1 cellular context compared by ENCODE assay signal in genomic region chr6:122400467-122401089, GRCh38.
TF ChIP-seq lines count a peak whose summit lies in the region.

No MANE protein-coding gene starts in this region.

TF ChIP-seq in GM12878, 131 proteins besides CTCF, POLR2A, EP300 and RAD21 (continued from another document):
- no peak for TF ChIP-seq NFYA (IDR thresholded peaks at IDR 0.05; ENCODE audit: borderline replicate concordance, low read depth, low read length)
- no peak for TF ChIP-seq JUNB (IDR thresholded peaks at IDR 0.05)
- TF ChIP-seq POLR2AphosphoS2 (IDR thresholded peaks at IDR 0.05; ENCODE audit: low read depth, low read length) = no peak
- TF ChIP-seq IKZF1 (conservative IDR thresholded peaks at IDR 0.05) = no peak
- no peak for TF ChIP-seq SPI1 (IDR thresholded peaks at IDR 0.05; ENCODE audit: borderline replicate concordance, insufficient read depth, low read depth, low read length)
- TF ChIP-seq ZSCAN29 (IDR thresholded peaks at IDR 0.05) = no peak
- TF ChIP-seq SUZ12 (IDR thresholded peaks at IDR 0.05; ENCODE audit: unreplicated experiment) = no peak
